Comparison of ENCODE assay signal across 2 cellular contexts in the genomic region with DNA sequence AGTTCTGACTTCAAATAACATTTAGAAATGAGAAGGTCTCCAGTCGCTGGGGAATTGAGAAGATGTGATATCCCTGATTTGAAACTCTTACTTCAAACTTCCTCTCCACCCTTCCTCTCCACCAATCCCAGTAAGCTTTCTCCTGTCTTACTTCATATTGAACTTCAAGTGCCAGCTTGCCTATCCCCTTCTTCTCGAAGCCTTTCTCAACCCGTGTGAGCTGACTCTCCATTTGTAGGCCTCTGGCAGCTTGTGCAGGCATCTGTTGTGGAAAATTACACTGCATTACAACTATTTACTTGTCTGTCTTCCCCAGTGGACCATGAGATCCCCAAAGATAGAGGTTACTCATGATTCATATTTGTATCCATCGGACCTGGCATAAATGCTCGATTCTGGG.
TF ChIP-seq lines count a peak whose summit lies in the region.

No MANE protein-coding gene starts in this region.

TF ChIP-seq in IMR-90, 13 proteins besides CTCF, POLR2A, EP300 and RAD21:
- no peak for TF ChIP-seq MAZ (IDR thresholded peaks at IDR 0.05; ENCODE audit: borderline replicate concordance, low read depth, low read length)

TF ChIP-seq in H1, 55 proteins besides CTCF, POLR2A, EP300 and RAD21:
- TF ChIP-seq HDAC6 (IDR thresholded peaks at IDR 0.05; ENCODE audit: low read depth, low read length) (no peak), POU5F1 (IDR thresholded peaks at IDR 0.05; ENCODE audit: low read depth, low read length) (no peak), NANOG (IDR thresholded peaks at IDR 0.05; ENCODE audit: insufficient read depth, low read depth, low read length, poor library complexity, severe bottlenecking) (no peak), SRF (IDR thresholded peaks at IDR 0.05; ENCODE audit: low read depth, low read length) (no peak)
